Comparison of ENCODE assay signal across 19 cellular contexts in genomic region chr12:88924162-88924561, GRCh38.
DNase-seq lines count a peak whose midpoint lies in the region; ATAC-seq, FAIRE-seq and TF ChIP-seq lines count a peak whose summit lies in the region.
"Had no signal": no experiment of that assay in that cellular context is flagged by ENCODE, and none has a peak within 500 bp of the region (broad histone marks: within the 10 kb centered on the region; RNA-seq: fewer than 3 reads in every experiment).

No MANE protein-coding gene starts in this region.

- TF ChIP-seq CTCF in MCF 10A (IDR thresholded peaks at IDR 0.05; ENCODE audit: unreplicated experiment) (no peak), mammary epithelial cell (conservative IDR thresholded peaks at IDR 0.05 in 1 of 2, IDR thresholded peaks at IDR 0.05 in 1 of 2; ENCODE audit: extremely low read depth in 1 of 2, insufficient read depth in 1 of 2, low read depth in 1 of 2, low read length in 2 of 2) (no peak), VCaP (conservative IDR thresholded peaks at IDR 0.05) (no peak), osteoblast (IDR thresholded peaks at IDR 0.05; ENCODE audit: extremely low read depth, low read depth, low read length) (no peak), HepG2 (CRISPR knock-in tag; IDR thresholded peaks at IDR 0.05) (no peak)

- H3K9ac ChIP-seq in mammary epithelial cell (ENCODE audit: insufficient read depth, low read length) = no peak overlapping the region
- H3K9ac ChIP-seq in Karpas-422 (ENCODE audit: low read length) = no peak overlapping the region
- H3K9ac ChIP-seq in HepG2 (ENCODE audit: insufficient read depth, low read depth, low read length) = no peak overlapping the region
- H3K9ac ChIP-seq: KMS-11 had no signal

- dilution Hi-C loops in mammary epithelial cell (cut with HindIII; ENCODE audit: low sequenced_read_pairs) = no loop called here

- H3K4me1 ChIP-seq in mammary epithelial cell (ENCODE audit: insufficient read depth, low read length) = peaks cover 45% of the 10 kb centered on the region
- H3K4me1 ChIP-seq in osteoblast (ENCODE audit: insufficient read depth, low read length) = peaks cover 29% of the 10 kb centered on the region
- H3K4me1 ChIP-seq in Karpas-422 (ENCODE audit: low read length) = no peaks in the 10 kb centered on the region
- H3K4me1 ChIP-seq in HepG2 (ENCODE audit: insufficient read depth, low read length) = peaks cover 20% of the 10 kb centered on the region

- H3K36me3 Mint-ChIP-seq in MCF 10A (ENCODE audit: insufficient read depth, unreplicated experiment) = no peaks in the 10 kb centered on the region

- FAIRE-seq in HepG2 (lab: Jason Lieb, UNC) = no peak
- FAIRE-seq: A204.1, H1 had no signal

- BruUV-seq in MCF 10A (replicated peaks; lab: Mats Ljungman, UMichigan) (no TSS peak), mammary epithelial cell (replicated peaks; lab: Mats Ljungman, UMichigan) (no TSS peak), HepG2 (replicated peaks; lab: Mats Ljungman, UMichigan) (no TSS peak)

- TF ChIP-seq POLR2A in HepG2 (IDR thresholded peaks at IDR 0.05; ENCODE audit: insufficient read depth in 1 of 2, low read depth in 2 of 2, low read length in 2 of 2) = no peak

- ATAC-seq in HepG2 = no peak

- H3K9me3 Mint-ChIP-seq in MCF 10A (ENCODE audit: unreplicated experiment) = no peaks in the 10 kb centered on the region

- peaks cover 35% of the 10 kb centered on the region for H3K4me1 Mint-ChIP-seq in MCF 10A (ENCODE audit: insufficient read depth, unreplicated experiment)

- H3K4me3 Mint-ChIP-seq in MCF 10A (ENCODE audit: unreplicated experiment) = no peak overlapping the region

- H2AFZ ChIP-seq in mammary epithelial cell (ENCODE audit: low read depth, low read length) (no peak overlapping the region), osteoblast (ENCODE audit: low read length) (peak overlapping the region; percentile 35), Karpas-422 (ENCODE audit: low read length) (no peak overlapping the region), HepG2 (ENCODE audit: low read length) (no peak overlapping the region)

- H3K27me3 Mint-ChIP-seq in MCF 10A (ENCODE audit: insufficient read depth, unreplicated experiment) = no peaks in the 10 kb centered on the region

- H3K9me3 ChIP-seq in mammary epithelial cell (replicated peaks; ENCODE audit: insufficient read depth, low read length) = no peaks in the 10 kb centered on the region
- H3K9me3 ChIP-seq in osteoblast (ENCODE audit: low read depth, low read length) = no peaks in the 10 kb centered on the region
- no peaks in the 10 kb centered on the region for H3K9me3 ChIP-seq in Karpas-422 (ENCODE audit: low read length)
- no peaks in the 10 kb centered on the region for H3K9me3 ChIP-seq in HepG2 (ENCODE audit: low read length)

- WGBS in mammary epithelial cell (ENCODE audit: low coverage, missing lambda C conversion rate) = 91% methylated on average over 4 of the region's 4 CpGs
- WGBS in HepG2 (ENCODE audit: low lambda C conversion rate) = 80% methylated on average over 4 of the region's 4 CpGs

- TF ChIP-seq EP300 in HepG2 (IDR thresholded peaks at IDR 0.05; ENCODE audit: low read depth in 2 of 2, low read length in 2 of 2) (no peak), HepG2 (CRISPR knock-in tag; IDR thresholded peaks at IDR 0.05; ENCODE audit: borderline replicate concordance) (no peak)

- TF ChIP-seq RAD21 in HepG2 (CRISPR knock-in tag; IDR thresholded peaks at IDR 0.05) = no peak

- DNase-seq in MCF 10A (ENCODE audit: unreplicated experiment) = peak; percentile 16
- no peak for DNase-seq in mammary epithelial cell
- no peak for DNase-seq in osteoblast (ENCODE audit: insufficient read length, low spot score, missing footprints)
- DNase-seq in Karpas-422 = no peak
- DNase-seq in HepG2 (ENCODE audit: low spot score) = no peak
- no peak for DNase-seq in AML-193 (lab: John Stamatoyannopoulos, UW)
- no peak for DNase-seq in dedifferentiated amniotic fluid mesenchymal stem cell (ENCODE audit: extremely low spot score)
- DNase-seq: C1 segment of cervical spinal cord, DMS79 treated with DMSO at 0.1 percent for 48 hours, NCI-H1105, NCI-H2081, NCI-H510A treated with DMSO at 0.1 percent for 48 hours, NCI-H82, RPMI8226, SIG-M5 had no signal

- H3K4me3 ChIP-seq in mammary epithelial cell (replicated peaks in 1 of 3; ENCODE audit: insufficient read depth in 1 of 3, low read depth in 2 of 3, low read length in 3 of 3) = no peak overlapping the region
- no peak overlapping the region for H3K4me3 ChIP-seq in osteoblast (ENCODE audit: insufficient read depth, low read length)
- no peak overlapping the region for H3K4me3 ChIP-seq in Karpas-422 (ENCODE audit: low read length)
- no peak overlapping the region for H3K4me3 ChIP-seq in HepG2 (replicated peaks in 1 of 3; ENCODE audit: insufficient read depth in 1 of 3, low read depth in 2 of 3, low read length in 3 of 3)

- no peaks in the 10 kb centered on the region for H3K9me2 ChIP-seq in Karpas-422 (replicated peaks; ENCODE audit: insufficient read depth, low read length)

- in situ Hi-C loops in mammary epithelial cell (cut with MboI; ENCODE audit: low sequenced_read_pairs in 2 of 2) (no loop called here), HepG2 (cut with HindIII; ENCODE audit: extremely low pct_ligation_motif_present, low pct_unique_long_range_greater_than_20kb) (no loop called here)

- intact Hi-C loops in MCF 10A (cut with micrococcal nuclease) (no loop called here), mammary epithelial cell (cut with micrococcal nuclease) (loop anchor here (5.0 to 10.0 kb wide), 2 partner anchors 57 to 289 kb away; no protein-coding TSS in a partner anchor), HepG2 (cut with micrococcal nuclease; ENCODE audit: unreplicated experiment) (loop anchor here (10.0 kb wide), 1 partner anchor 779 kb away; the partner anchor contains the start of genes CEP290 and TMTC3)

- H3K36me3 ChIP-seq in mammary epithelial cell (ENCODE audit: insufficient read depth, low read length) = no peaks in the 10 kb centered on the region
- H3K36me3 ChIP-seq in osteoblast (ENCODE audit: insufficient read depth, low read length) = no peaks in the 10 kb centered on the region
- H3K36me3 ChIP-seq in Karpas-422 (ENCODE audit: insufficient read depth, low read length) = no peaks in the 10 kb centered on the region
- H3K36me3 ChIP-seq in HepG2 (replicated peaks in 1 of 2; ENCODE audit: control insufficient read depth in 1 of 2, insufficient read depth in 2 of 2, low read length in 2 of 2) = no peaks in the 10 kb centered on the region

- H3K27ac Mint-ChIP-seq in MCF 10A (ENCODE audit: low read depth, unreplicated experiment) = no peak overlapping the region

- H3K27ac ChIP-seq in mammary epithelial cell (ENCODE audit: insufficient read depth, low read depth, low read length) = no peak overlapping the region
- H3K27ac ChIP-seq in VCaP = peak overlapping the region; percentile 65; the same call in 1 of the 2 replicates
- no peak overlapping the region for H3K27ac ChIP-seq in osteoblast (ENCODE audit: low read depth, low read length)
- H3K27ac ChIP-seq in Karpas-422 (ENCODE audit: low read length) = no peak overlapping the region
- H3K27ac ChIP-seq in HepG2 (ENCODE audit: extremely low read length, insufficient read depth, low read length) = no peak overlapping the region
- H3K27ac ChIP-seq: KMS-11 had no signal

- POLR2A ChIA-PET in MCF 10A (lab: Yijun Ruan, JAX) (interaction anchor here (0.6 to 2.9 kb wide), 3 partner anchors 10 to 351 kb away, joined by 3 to 23 read pairs (median 3); no protein-coding TSS in a partner anchor), HepG2 (lab: Yijun Ruan, JAX) (no interaction called here)

- no peaks in the 10 kb centered on the region for H4K20me1 ChIP-seq in mammary epithelial cell (ENCODE audit: insufficient read depth, low read length)
- H4K20me1 ChIP-seq in osteoblast (ENCODE audit: insufficient read depth, low read length) = no peaks in the 10 kb centered on the region
- no peaks in the 10 kb centered on the region for H4K20me1 ChIP-seq in Karpas-422 (ENCODE audit: insufficient read depth, low read depth, low read length)
- no peaks in the 10 kb centered on the region for H4K20me1 ChIP-seq in HepG2 (ENCODE audit: insufficient read depth, low read length)

- CTCF ChIA-PET in MCF 10A (lab: Yijun Ruan, JAX) (interaction anchor here (0.5 to 0.9 kb wide), 4 partner anchors 10 to 294 kb away, joined by 3 read pairs; no protein-coding TSS in a partner anchor), mammary epithelial cell (lab: Charles Lee; ENCODE audit: low non-redundant PET) (no interaction called here), HepG2 (lab: Yijun Ruan, JAX; ENCODE audit: low intra/inter-chr PET ratio, low total read pairs) (no interaction called here)

- H3K27me3 ChIP-seq in mammary epithelial cell (ENCODE audit: insufficient read depth, low read length) = no peaks in the 10 kb centered on the region
- H3K27me3 ChIP-seq in osteoblast (ENCODE audit: insufficient read depth, low read length) = no peaks in the 10 kb centered on the region
- no peaks in the 10 kb centered on the region for H3K27me3 ChIP-seq in Karpas-422 (ENCODE audit: low read length)
- H3K27me3 ChIP-seq in HepG2 (ENCODE audit: control insufficient read depth in 1 of 2, insufficient read depth in 2 of 2, low read length in 2 of 2) = no peaks in the 10 kb centered on the region

- H3K4me2 ChIP-seq in mammary epithelial cell (ENCODE audit: insufficient read depth, low read depth, low read length) (no peak overlapping the region), osteoblast (ENCODE audit: insufficient read depth, low read length) (no peak overlapping the region), Karpas-422 (ENCODE audit: low read depth, low read length, poor library complexity, severe bottlenecking) (no peak overlapping the region), HepG2 (ENCODE audit: low read depth, low read length) (no peak overlapping the region)
- H3K4me2 ChIP-seq: KMS-11 had no signal

- no peaks in the 10 kb centered on the region for H3K79me2 ChIP-seq in mammary epithelial cell (ENCODE audit: insufficient read depth, low read length)
- H3K79me2 ChIP-seq in osteoblast (ENCODE audit: insufficient read depth, low read length) = no peaks in the 10 kb centered on the region
- no peaks in the 10 kb centered on the region for H3K79me2 ChIP-seq in Karpas-422 (ENCODE audit: low read length)
- H3K79me2 ChIP-seq in HepG2 (ENCODE audit: insufficient read depth, low read length) = no peaks in the 10 kb centered on the region

TF ChIP-seq in HepG2, 621 proteins besides CTCF, POLR2A, EP300 and RAD21 (continues in another document):
- TF ChIP-seq ZNF597 (CRISPR knock-in tag; IDR thresholded peaks at IDR 0.05) (no peak), NCOA2 (CRISPR knock-in tag; IDR thresholded peaks at IDR 0.05) (no peak), RARA (CRISPR knock-in tag; IDR thresholded peaks at IDR 0.05) (no peak), MAFK (conservative IDR thresholded peaks at IDR 0.05 in 1 of 2, IDR thresholded peaks at IDR 0.05 in 1 of 2; ENCODE audit: low read length in 2 of 2) (no peak)
